Comparison of ENCODE assay signal across 15 cellular contexts in the genomic region with DNA sequence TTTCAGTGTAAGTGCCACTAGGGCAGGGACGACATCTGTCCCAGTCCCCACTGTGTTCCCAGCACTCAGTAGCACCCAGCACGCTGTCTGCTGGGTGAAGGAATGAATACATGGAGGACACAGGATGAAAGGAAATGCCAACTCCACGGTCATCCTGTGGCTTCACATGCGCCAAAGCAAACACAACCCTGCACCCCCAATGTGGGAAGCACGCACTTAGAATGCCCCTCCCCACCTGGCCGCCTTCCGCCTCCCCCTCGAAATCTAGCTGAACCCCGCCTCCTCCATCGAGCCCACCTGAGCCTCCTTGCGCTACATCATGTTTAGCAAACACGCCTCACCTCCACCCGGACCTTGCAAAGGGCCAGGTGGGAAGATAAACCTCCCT. TPM values are rescaled to one million over a fixed set of nuclear protein-coding genes. Genes with fewer than 3 reads are reported as not detected.
DNase-seq lines count a peak whose midpoint lies in the region; ATAC-seq and TF ChIP-seq lines count a peak whose summit lies in the region.
"Had no signal": no experiment of that assay in that cellular context is flagged by ENCODE, and none has a peak within 500 bp of the region (broad histone marks: within the 10 kb centered on the region; RNA-seq: fewer than 3 reads in every experiment).

No MANE protein-coding gene starts in this region.

- peaks cover 2% of the 10 kb centered on the region for H3K36me3 Mint-ChIP-seq in IgD-negative memory B cell
- no peaks in the 10 kb centered on the region for H3K36me3 Mint-ChIP-seq in endodermal cell (ENCODE audit: low read depth)
- peaks cover 45% of the 10 kb centered on the region for H3K36me3 Mint-ChIP-seq in stimulated activated memory B cell treated with anti-CD40 and anti-IgM and Interleukin-4, amounts not matched to agents 10 μg/mL and 1 μg/mL and 100 μg/mL, for 72 hours
- H3K36me3 Mint-ChIP-seq: immature natural killer cell had no signal

- POLR2A ChIA-PET in PC-3 (lab: Charles Lee; ENCODE audit: unreplicated experiment) = no interaction called here

- intact Hi-C loops in left colon (cut with DNase I, micrococcal nuclease) = no loop called here
- intact Hi-C loops in PC-3 (cut with micrococcal nuclease) = no loop called here

- CTCF ChIA-PET in PC-3 (lab: Charles Lee) = no interaction called here

- H3K27ac Mint-ChIP-seq in IgD-negative memory B cell (peak overlapping the region; percentile 66 to 97 (median 91)), endodermal cell (peak overlapping the region; percentile 4)
- peak overlapping the region; percentile 92 for H3K27ac Mint-ChIP-seq in stimulated activated memory B cell treated with anti-CD40 and anti-IgM and Interleukin-4, amounts not matched to agents 10 μg/mL and 1 μg/mL and 100 μg/mL, for 72 hours
- H3K27ac Mint-ChIP-seq: activated naive CD4-positive, alpha-beta T cell treated with anti-CD3 and anti-CD28 coated beads, Interleukin-2, amount 50 U/mL, for 24 hours; immature natural killer cell had no signal

- no peaks in the 10 kb centered on the region for H4K20me1 ChIP-seq in PC-3 (ENCODE audit: low read length)

- H3K9me3 Mint-ChIP-seq in IgD-negative memory B cell (no peaks in the 10 kb centered on the region), endodermal cell (no peaks in the 10 kb centered on the region)
- peaks cover 5% of the 10 kb centered on the region for H3K9me3 Mint-ChIP-seq in stimulated activated memory B cell treated with anti-CD40 and anti-IgM and Interleukin-4, amounts not matched to agents 10 μg/mL and 1 μg/mL and 100 μg/mL, for 72 hours
- H3K9me3 Mint-ChIP-seq: activated naive CD4-positive, alpha-beta T cell treated with anti-CD3 and anti-CD28 coated beads, Interleukin-2, amount 50 U/mL, for 24 hours had no signal

- H3K4me3 Mint-ChIP-seq in IgD-negative memory B cell (peak overlapping the region; percentile 85 to 98 (median 92)), endodermal cell (no peak overlapping the region)
- H3K4me3 Mint-ChIP-seq in stimulated activated memory B cell treated with anti-CD40 and anti-IgM and Interleukin-4, amounts not matched to agents 10 μg/mL and 1 μg/mL and 100 μg/mL, for 72 hours = peak overlapping the region; percentile 84
- H3K4me3 Mint-ChIP-seq: activated naive CD4-positive, alpha-beta T cell treated with anti-CD3 and anti-CD28 coated beads, Interleukin-2, amount 50 U/mL, for 24 hours; immature natural killer cell had no signal

- TF ChIP-seq CTCF in endodermal cell (conservative IDR thresholded peaks at IDR 0.05) = no peak
- TF ChIP-seq CTCF in PC-3 (conservative IDR thresholded peaks at IDR 0.05; ENCODE audit: low read depth, low read length) = no peak

- peaks cover 39 to 50% (median 46%) of the 10 kb centered on the region in 3 donors for H3K4me1 Mint-ChIP-seq in IgD-negative memory B cell
- H3K4me1 Mint-ChIP-seq in endodermal cell = peaks cover 4% of the 10 kb centered on the region
- peaks cover 69% of the 10 kb centered on the region for H3K4me1 Mint-ChIP-seq in stimulated activated memory B cell treated with anti-CD40 and anti-IgM and Interleukin-4, amounts not matched to agents 10 μg/mL and 1 μg/mL and 100 μg/mL, for 72 hours
- H3K4me1 Mint-ChIP-seq: immature natural killer cell had no signal

- H3K4me2 ChIP-seq in PC-3 (ENCODE audit: low read length) = no peak overlapping the region
- H3K4me2 ChIP-seq: PC-9 had no signal

- no peaks in the 10 kb centered on the region for H3K9me2 ChIP-seq in PC-3 (replicated peaks; ENCODE audit: low read length)

- H3K27ac ChIP-seq in endodermal cell (ENCODE audit: low read depth, low read length) (no peak overlapping the region), PC-3 (ENCODE audit: low read length) (no peak overlapping the region)
- H3K27ac ChIP-seq: GM23248, PC-9 had no signal

- peak; percentile 72 for DNase-seq in NCI-H2029 treated with DMSO at 0.1 percent for 48 hours (lab: John Stamatoyannopoulos, UW)
- DNase-seq in NCI-H2029 (lab: John Stamatoyannopoulos, UW) = no peak
- no peak for DNase-seq in endodermal cell
- DNase-seq in NCI-H748 (lab: John Stamatoyannopoulos, UW; ENCODE audit: unreplicated experiment) = no peak
- no peak for DNase-seq in left colon
- no peak for DNase-seq in PC-3
- DNase-seq: Caco-2, gastrocnemius medialis, immature natural killer cell, PC-9 had no signal

- ATAC-seq in stimulated activated memory B cell treated with anti-CD40 and anti-IgM and Interleukin-4, amounts not matched to agents 10 μg/mL and 1 μg/mL and 100 μg/mL, for 72 hours = no peak
- ATAC-seq in left colon (no peak), PC-3 (no peak)
- ATAC-seq: gastrocnemius medialis had no signal

- H3K4me3 ChIP-seq in endodermal cell (ENCODE audit: low read length) = no peak overlapping the region
- H3K4me3 ChIP-seq in PC-3 (ENCODE audit: low read length) = no peak overlapping the region
- H3K4me3 ChIP-seq: gastrocnemius medialis, GM23248, PC-9 had no signal

- H3K27me3 ChIP-seq in endodermal cell (ENCODE audit: control insufficient read depth, insufficient read depth, low read length, poor library complexity, severe bottlenecking) (no peaks in the 10 kb centered on the region), PC-3 (ENCODE audit: low read length) (no peaks in the 10 kb centered on the region)
- H3K27me3 ChIP-seq: gastrocnemius medialis had no signal

- H3K27me3 Mint-ChIP-seq in IgD-negative memory B cell = no peaks in the 10 kb centered on the region
- H3K27me3 Mint-ChIP-seq in endodermal cell (ENCODE audit: insufficient read depth) = no peaks in the 10 kb centered on the region
- no peaks in the 10 kb centered on the region for H3K27me3 Mint-ChIP-seq in stimulated activated memory B cell treated with anti-CD40 and anti-IgM and Interleukin-4, amounts not matched to agents 10 μg/mL and 1 μg/mL and 100 μg/mL, for 72 hours
- H3K27me3 Mint-ChIP-seq: activated naive CD4-positive, alpha-beta T cell treated with anti-CD3 and anti-CD28 coated beads, Interleukin-2, amount 50 U/mL, for 24 hours; progenitor cell of endocrine pancreas had no signal

- no peaks in the 10 kb centered on the region for H3K79me2 ChIP-seq in PC-3 (ENCODE audit: low read length)

- H3K4me1 ChIP-seq in endodermal cell (ENCODE audit: control insufficient read depth, insufficient read depth, low read length) = no peaks in the 10 kb centered on the region
- H3K4me1 ChIP-seq in PC-3 (ENCODE audit: insufficient read depth, low read length) = no peaks in the 10 kb centered on the region
- H3K4me1 ChIP-seq: Caco-2 had no signal

- H3F3A ChIP-seq in PC-3 (ENCODE audit: low read length, unreplicated experiment) = no peaks in the 10 kb centered on the region

- no peaks in the 10 kb centered on the region for H3K9me3 ChIP-seq in endodermal cell (ENCODE audit: control insufficient read depth, low read length)
- H3K9me3 ChIP-seq in PC-3 (ENCODE audit: low read length) = no peaks in the 10 kb centered on the region
- H3K9me3 ChIP-seq: Caco-2, gastrocnemius medialis had no signal

- H3K36me3 ChIP-seq in endodermal cell (ENCODE audit: control insufficient read depth, insufficient read depth, low read length) (no peaks in the 10 kb centered on the region), PC-3 (ENCODE audit: low read depth, low read length) (no peaks in the 10 kb centered on the region)
- H3K36me3 ChIP-seq: gastrocnemius medialis had no signal

- WGBS in endodermal cell (ENCODE audit: insufficient coverage in 1 of 2, insufficient read length in 1 of 2), 2 experiments = 91 to 93% methylated on average over 11 to 13 of the region's 13 CpGs

- H2AFZ ChIP-seq in PC-3 (ENCODE audit: low read length) = no peak overlapping the region
- H2AFZ ChIP-seq: GM23248, PC-9 had no signal

- no TSS peak for BruUV-seq in PC-3 (replicated peaks; lab: Mats Ljungman, UMichigan)

- H3K9ac ChIP-seq in endodermal cell (ENCODE audit: extremely low read depth, low read length, poor library complexity, severe bottlenecking) = no peak overlapping the region
- H3K9ac ChIP-seq in PC-3 (ENCODE audit: low read length) = no peak overlapping the region
- H3K9ac ChIP-seq: GM23248 had no signal

RNA-seq across cellular contexts. Expression of gene ADCY3, which starts 33.9 kb away (rescaled TPM):
- 25.9 TPM for polyA plus RNA-seq in IgD-negative memory B cell
- 10 to 100 TPM; 29.8 to 41.2 TPM for total RNA-seq in endodermal cell
- polyA plus RNA-seq in endodermal cell (2013, experiment 1 of 2) = 24.9 TPM
- polyA plus RNA-seq in endodermal cell (2013, experiment 2 of 2) = 21.3 TPM
- 10 to 100 TPM; 30.2 to 36.7 TPM for total RNA-seq in left colon
- total RNA-seq in PC-3 (2014; rRNA removed) = 52.0 and 70.3 TPM in 2 replicates

Comparison
In these comparisons a context has a peak if more than half of its experiments do, and no peak if none do; other contexts are left out.
1. H3K27ac Mint-ChIP-seq: peak in every context shown above with its lines; median percentile 92 in stimulated activated memory B cell treated with anti-CD40 and anti-IgM and Interleukin-4, amounts not matched to agents 10 μg/mL and 1 μg/mL and 100 μg/mL, for 72 hours; 91 in IgD-negative memory B cell; 4 in endodermal cell.